Comparison of ENCODE assay signal across 12 cellular contexts in the genomic region with DNA sequence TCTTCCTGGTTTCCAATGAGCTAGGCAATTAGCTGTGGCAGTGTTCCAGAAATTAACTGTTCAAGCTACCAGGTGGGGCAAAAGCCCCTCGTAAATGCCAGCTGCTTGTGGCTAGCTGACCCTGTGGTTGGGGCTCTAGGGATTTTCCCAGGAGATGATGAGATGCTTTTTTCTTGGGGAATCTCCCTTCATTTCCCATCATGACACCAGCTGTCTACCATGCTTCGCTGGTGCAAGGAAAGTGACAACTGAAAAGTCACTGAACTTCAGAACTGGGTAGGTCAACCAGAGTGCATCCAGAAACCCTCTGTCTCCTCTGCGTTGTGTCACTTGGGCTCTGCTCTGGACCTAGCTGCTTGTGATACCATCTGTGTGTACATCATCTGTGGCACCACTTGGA.
DNase-seq lines count a peak whose midpoint lies in the region; ATAC-seq and TF ChIP-seq lines count a peak whose summit lies in the region.
"Had no signal": no experiment of that assay in that cellular context is flagged by ENCODE, and none has a peak within 500 bp of the region (broad histone marks: within the 10 kb centered on the region; RNA-seq: fewer than 3 reads in every experiment).

No MANE protein-coding gene starts in this region.

- no peaks in the 10 kb centered on the region for H3K9me3 ChIP-seq in ascending aorta

- TF ChIP-seq CTCF in ascending aorta (IDR thresholded peaks at IDR 0.05): no peak

- H3K36me3 ChIP-seq in ascending aorta: no peaks in the 10 kb centered on the region
- H3K36me3 ChIP-seq: esophagus squamous epithelium had no signal

- intact Hi-C loops in Right ventricle myocardium inferior (cut with DNase I) (no loop called here), posterior cingulate gyrus (cut with DNase I) (no loop called here), ascending aorta (cut with DNase I) (no loop called here)

- H3K4me3 ChIP-seq in ascending aorta: no peak overlapping the region
- H3K4me3 ChIP-seq: esophagus squamous epithelium had no signal

- in situ Hi-C loops in Caki2 (cut with HindIII; ENCODE audit: low pct_unique_long_range_greater_than_20kb, low sequenced_read_pairs): no loop called here

- ATAC-seq in GM19043 (IDR thresholded peaks at IDR 0.05; ENCODE audit: low read depth, unreplicated experiment) (peak; percentile 88), HG02610 (IDR thresholded peaks at IDR 0.05; ENCODE audit: unreplicated experiment) (peak; percentile 91), HG03432 (IDR thresholded peaks at IDR 0.05; ENCODE audit: unreplicated experiment) (peak; percentile 91), Right ventricle myocardium inferior (no peak)
- ATAC-seq: activated T-cell treated with anti-CD3 and anti-CD28 coated beads, Interleukin-2, amount 50 U/mL, for 4 hours; left cardiac atrium had no signal

- no peaks in the 10 kb centered on the region for H3K27me3 ChIP-seq in ascending aorta
- H3K27me3 ChIP-seq: esophagus squamous epithelium had no signal

- no peaks in the 10 kb centered on the region for H3K4me1 ChIP-seq in ascending aorta
- H3K4me1 ChIP-seq: esophagus squamous epithelium had no signal

- DNase-seq in Caki2 (ENCODE audit: low read depth) (peak; percentile 36), Right ventricle myocardium inferior (ENCODE audit: missing footprints) (no peak), posterior cingulate gyrus (no peak), NCI-H1694 treated with DMSO at 0.1 percent for 48 hours (lab: John Stamatoyannopoulos, UW) (no peak), ascending aorta (ENCODE audit: low spot score in 2 of 2) (no peak)
- DNase-seq: activated T-cell treated with anti-CD3 and anti-CD28 coated beads, Interleukin-2, amount 50 U/mL, for 4 hours; esophagus squamous epithelium; left cardiac atrium; NCI-H1436 treated with DMSO at 0.1 percent for 48 hours had no signal

- H3K27ac ChIP-seq in ascending aorta: no peak overlapping the region
- H3K27ac ChIP-seq: esophagus squamous epithelium had no signal
